In the genomic region with DNA sequence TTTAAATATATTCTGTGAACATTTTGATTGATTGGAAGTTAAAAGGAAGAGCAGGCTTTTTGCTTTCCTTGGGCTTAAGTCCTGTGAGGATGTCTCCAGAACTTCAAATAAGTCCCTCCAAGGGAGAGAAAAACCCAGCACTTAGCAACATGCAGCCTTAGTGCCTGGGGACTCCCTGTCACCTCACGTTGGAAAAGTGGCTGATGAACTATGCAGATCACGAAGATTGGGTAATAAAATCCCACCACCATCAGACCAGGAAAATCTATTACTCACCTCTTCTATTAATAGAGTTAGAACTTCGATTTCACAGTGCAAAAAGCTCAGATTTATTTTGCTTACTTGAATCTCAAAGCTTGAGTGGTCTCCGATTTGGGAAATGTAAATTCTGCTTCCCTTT, we compare ENCODE assay signal across 19 cellular contexts.
"Had no signal": no experiment of that assay in that cellular context is flagged by ENCODE, and none has a peak within 500 bp of the region (broad histone marks: within the 10 kb centered on the region; RNA-seq: fewer than 3 reads in every experiment).

No MANE protein-coding gene starts in this region.

- ATAC-seq: activated CD8-positive, alpha-beta memory T cell treated with anti-CD3 and anti-CD28 coated beads, Interleukin-2, amount 10 ng/mL, durations not matched to agents 7 days and 5 days; activated CD8-positive, alpha-beta T cell treated with anti-CD3 and anti-CD28 coated beads for 36 hours; activated naive CD4-positive, alpha-beta T cell treated with anti-CD3 and anti-CD28 coated beads, Interleukin-2, amount 50 U/mL, for 72 hours; heart right ventricle; naive thymus-derived CD8-positive, alpha-beta T cell; stimulated activated effector memory CD8-positive, alpha-beta T cell treated with anti-CD3 and anti-CD28 coated beads, Interleukin-12 subunit alpha, Interleukin-12 subunit beta, amount 100 ng/mL, for 72 hours had no signal

- H3K27ac Mint-ChIP-seq: activated CD4-positive, alpha-beta T cell treated with anti-CD3 and anti-CD28 coated beads, Interleukin-2, amount 10 ng/mL, durations not matched to agents 7 days and 5 days; activated CD8-positive, alpha-beta memory T cell treated with anti-CD3 and anti-CD28 coated beads, Interleukin-2, amount 10 ng/mL, durations not matched to agents 7 days and 5 days; activated CD8-positive, alpha-beta T cell treated with anti-CD3 and anti-CD28 coated beads for 36 hours; activated naive CD4-positive, alpha-beta T cell treated with anti-CD3 and anti-CD28 coated beads, Interleukin-2, amount 50 U/mL, for 72 hours; activated T-helper 1 cell treated with anti-CD3 and anti-CD28 coated beads, Interleukin-12 subunit alpha, Interleukin-12 subunit beta, Interleukin-2, Interleukin-4 antibody, amounts not matched to agents 30 ng/mL and 10 ng/mL and 1 ng/mL, durations not matched to agents 14 hours and 24 hours and 36 hours; naive thymus-derived CD8-positive, alpha-beta T cell; stimulated activated effector memory CD8-positive, alpha-beta T cell treated with anti-CD3 and anti-CD28 coated beads, Interleukin-12 subunit alpha, Interleukin-12 subunit beta, amount 100 ng/mL, for 72 hours had no signal

- DNase-seq: activated CD4-positive, CD25-positive, alpha-beta regulatory T cell treated with anti-CD3 and anti-CD28 coated beads, Interleukin-2, amount 50 U/mL, for 72 hours; central memory CD4-positive, alpha-beta T cell; stimulated activated CD4-positive, alpha-beta T cell treated with anti-CD3 and anti-CD28 coated beads, Interleukin-12 subunit alpha, Interleukin-12 subunit beta, amount 100 ng/mL, for 4 hours had no signal

- H3K9me3 Mint-ChIP-seq: activated CD4-positive, alpha-beta T cell treated with anti-CD3 and anti-CD28 coated beads, Interleukin-2, amount 10 ng/mL, durations not matched to agents 7 days and 5 days; activated CD8-positive, alpha-beta T cell treated with anti-CD3 and anti-CD28 coated beads for 36 hours; activated naive CD4-positive, alpha-beta T cell treated with anti-CD3 and anti-CD28 coated beads, Interleukin-2, amount 50 U/mL, for 72 hours; activated T-helper 1 cell treated with anti-CD3 and anti-CD28 coated beads, Interleukin-12 subunit alpha, Interleukin-12 subunit beta, Interleukin-2, Interleukin-4 antibody, amounts not matched to agents 30 ng/mL and 10 ng/mL and 1 ng/mL, durations not matched to agents 14 hours and 24 hours and 36 hours had no signal

- H3K9me3 ChIP-seq: adrenal gland, ascending aorta, esophagus muscularis mucosa, heart right ventricle, stomach, suprapubic skin, tibial nerve had no signal

- H3K4me1 Mint-ChIP-seq: activated CD4-positive, alpha-beta T cell treated with anti-CD3 and anti-CD28 coated beads, Interleukin-2, amount 10 ng/mL, durations not matched to agents 7 days and 5 days; activated CD8-positive, alpha-beta memory T cell treated with anti-CD3 and anti-CD28 coated beads, Interleukin-2, amount 10 ng/mL, durations not matched to agents 7 days and 5 days; stimulated activated effector memory CD8-positive, alpha-beta T cell treated with anti-CD3 and anti-CD28 coated beads, Interleukin-12 subunit alpha, Interleukin-12 subunit beta, amount 100 ng/mL, for 72 hours had no signal

- H3K4me3 ChIP-seq: adrenal gland, ascending aorta, esophagus muscularis mucosa, heart right ventricle, stomach, suprapubic skin, tibial nerve had no signal

- H3K27me3 Mint-ChIP-seq: activated CD4-positive, alpha-beta T cell treated with anti-CD3 and anti-CD28 coated beads, Interleukin-2, amount 10 ng/mL, durations not matched to agents 7 days and 5 days; activated CD8-positive, alpha-beta memory T cell treated with anti-CD3 and anti-CD28 coated beads, Interleukin-2, amount 10 ng/mL, durations not matched to agents 7 days and 5 days; activated CD8-positive, alpha-beta T cell treated with anti-CD3 and anti-CD28 coated beads for 36 hours; progenitor cell of endocrine pancreas had no signal

- H3K4me3 Mint-ChIP-seq: activated CD4-positive, alpha-beta T cell treated with anti-CD3 and anti-CD28 coated beads, Interleukin-2, amount 10 ng/mL, durations not matched to agents 7 days and 5 days; activated CD8-positive, alpha-beta memory T cell treated with anti-CD3 and anti-CD28 coated beads, Interleukin-2, amount 10 ng/mL, durations not matched to agents 7 days and 5 days; activated CD8-positive, alpha-beta T cell treated with anti-CD3 and anti-CD28 coated beads for 36 hours; activated T-helper 1 cell treated with anti-CD3 and anti-CD28 coated beads, Interleukin-12 subunit alpha, Interleukin-12 subunit beta, Interleukin-2, Interleukin-4 antibody, amounts not matched to agents 30 ng/mL and 10 ng/mL and 1 ng/mL, durations not matched to agents 14 hours and 24 hours and 36 hours; naive thymus-derived CD8-positive, alpha-beta T cell; stimulated activated effector memory CD8-positive, alpha-beta T cell treated with anti-CD3 and anti-CD28 coated beads, Interleukin-12 subunit alpha, Interleukin-12 subunit beta, amount 100 ng/mL, for 72 hours had no signal

- H3K27me3 ChIP-seq: adrenal gland, ascending aorta, esophagus muscularis mucosa, stomach, suprapubic skin, tibial nerve had no signal

- H3K4me1 ChIP-seq: adrenal gland, ascending aorta, esophagus muscularis mucosa, heart right ventricle, stomach, suprapubic skin, tibial nerve had no signal

- H3K27ac ChIP-seq: adrenal gland, ascending aorta, esophagus muscularis mucosa, heart right ventricle, stomach, suprapubic skin, tibial nerve, WERI-Rb-1 had no signal

- H3K36me3 ChIP-seq: adrenal gland, ascending aorta, esophagus muscularis mucosa, heart right ventricle, stomach, suprapubic skin, tibial nerve, WERI-Rb-1 had no signal
